ENCODE assay signal across 1 cellular context in the genomic region with DNA sequence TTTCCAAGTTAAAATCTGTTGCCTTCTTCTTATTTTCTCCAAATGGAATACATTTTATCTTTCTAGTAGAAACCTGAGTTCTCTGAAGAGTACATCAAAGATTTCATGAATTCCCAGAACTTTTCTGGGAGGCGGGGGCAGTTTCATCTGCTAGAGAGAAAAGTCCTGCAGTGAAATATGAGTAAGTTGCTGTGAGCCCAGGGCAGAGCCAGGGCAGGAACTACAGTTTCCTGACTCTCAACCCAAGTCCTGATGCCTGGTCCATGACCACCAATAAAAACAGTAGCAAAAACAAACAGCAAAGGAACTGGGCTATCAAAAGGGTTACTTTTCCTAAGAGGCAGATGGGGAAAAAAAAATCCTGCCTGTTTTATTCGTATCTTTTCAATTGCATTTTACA.
TF ChIP-seq lines count a peak whose summit lies in the region.

No MANE protein-coding gene starts in this region.

TF ChIP-seq in SK-N-SH, 30 proteins besides CTCF, POLR2A, EP300 and RAD21 (continued from another document):
- TF ChIP-seq, protein P1, sequence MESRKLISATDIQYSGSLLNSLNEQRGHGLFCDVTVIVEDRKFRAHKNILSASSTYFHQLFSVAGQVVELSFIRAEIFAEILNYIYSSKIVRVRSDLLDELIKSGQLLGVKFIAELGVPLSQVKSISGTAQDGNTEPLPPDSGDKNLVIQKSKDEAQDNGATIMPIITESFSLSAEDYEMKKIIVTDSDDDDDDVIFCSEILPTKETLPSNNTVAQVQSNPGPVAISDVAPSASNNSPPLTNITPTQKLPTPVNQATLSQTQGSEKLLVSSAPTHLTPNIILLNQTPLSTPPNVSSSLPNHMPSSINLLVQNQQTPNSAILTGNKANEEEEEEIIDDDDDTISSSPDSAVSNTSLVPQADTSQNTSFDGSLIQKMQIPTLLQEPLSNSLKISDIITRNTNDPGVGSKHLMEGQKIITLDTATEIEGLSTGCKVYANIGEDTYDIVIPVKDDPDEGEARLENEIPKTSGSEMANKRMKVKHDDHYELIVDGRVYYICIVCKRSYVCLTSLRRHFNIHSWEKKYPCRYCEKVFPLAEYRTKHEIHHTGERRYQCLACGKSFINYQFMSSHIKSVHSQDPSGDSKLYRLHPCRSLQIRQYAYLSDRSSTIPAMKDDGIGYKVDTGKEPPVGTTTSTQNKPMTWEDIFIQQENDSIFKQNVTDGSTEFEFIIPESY (IDR thresholded peaks at IDR 0.05; ENCODE audit: borderline replicate concordance, low read depth) = no peak
- TF ChIP-seq, protein P2, sequence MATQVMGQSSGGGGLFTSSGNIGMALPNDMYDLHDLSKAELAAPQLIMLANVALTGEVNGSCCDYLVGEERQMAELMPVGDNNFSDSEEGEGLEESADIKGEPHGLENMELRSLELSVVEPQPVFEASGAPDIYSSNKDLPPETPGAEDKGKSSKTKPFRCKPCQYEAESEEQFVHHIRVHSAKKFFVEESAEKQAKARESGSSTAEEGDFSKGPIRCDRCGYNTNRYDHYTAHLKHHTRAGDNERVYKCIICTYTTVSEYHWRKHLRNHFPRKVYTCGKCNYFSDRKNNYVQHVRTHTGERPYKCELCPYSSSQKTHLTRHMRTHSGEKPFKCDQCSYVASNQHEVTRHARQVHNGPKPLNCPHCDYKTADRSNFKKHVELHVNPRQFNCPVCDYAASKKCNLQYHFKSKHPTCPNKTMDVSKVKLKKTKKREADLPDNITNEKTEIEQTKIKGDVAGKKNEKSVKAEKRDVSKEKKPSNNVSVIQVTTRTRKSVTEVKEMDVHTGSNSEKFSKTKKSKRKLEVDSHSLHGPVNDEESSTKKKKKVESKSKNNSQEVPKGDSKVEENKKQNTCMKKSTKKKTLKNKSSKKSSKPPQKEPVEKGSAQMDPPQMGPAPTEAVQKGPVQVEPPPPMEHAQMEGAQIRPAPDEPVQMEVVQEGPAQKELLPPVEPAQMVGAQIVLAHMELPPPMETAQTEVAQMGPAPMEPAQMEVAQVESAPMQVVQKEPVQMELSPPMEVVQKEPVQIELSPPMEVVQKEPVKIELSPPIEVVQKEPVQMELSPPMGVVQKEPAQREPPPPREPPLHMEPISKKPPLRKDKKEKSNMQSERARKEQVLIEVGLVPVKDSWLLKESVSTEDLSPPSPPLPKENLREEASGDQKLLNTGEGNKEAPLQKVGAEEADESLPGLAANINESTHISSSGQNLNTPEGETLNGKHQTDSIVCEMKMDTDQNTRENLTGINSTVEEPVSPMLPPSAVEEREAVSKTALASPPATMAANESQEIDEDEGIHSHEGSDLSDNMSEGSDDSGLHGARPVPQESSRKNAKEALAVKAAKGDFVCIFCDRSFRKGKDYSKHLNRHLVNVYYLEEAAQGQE (IDR thresholded peaks at IDR 0.05; ENCODE audit: low read depth, low read length) = no peak
- no peak for TF ChIP-seq POLR2AphosphoS5 (IDR thresholded peaks at IDR 0.05; ENCODE audit: low read depth, low read length)
- no peak for TF ChIP-seq NFIC (IDR thresholded peaks at IDR 0.05; ENCODE audit: borderline replicate concordance)
- TF ChIP-seq RFX5 (IDR thresholded peaks at IDR 0.05; ENCODE audit: low read length) = no peak
- TF ChIP-seq TAF1 (IDR thresholded peaks at IDR 0.05; ENCODE audit: borderline replicate concordance, low read depth, low read length) = no peak
- TF ChIP-seq NRF1 (IDR thresholded peaks at IDR 0.05; ENCODE audit: low read depth, low read length) = no peak
- no peak for TF ChIP-seq SIN3A (IDR thresholded peaks at IDR 0.05; ENCODE audit: borderline replicate concordance, low read depth, low read length)
- no peak for TF ChIP-seq SMC3 (IDR thresholded peaks at IDR 0.05; ENCODE audit: low read depth, low read length)
